3 cellular contexts compared by ENCODE assay signal in the genomic region with DNA sequence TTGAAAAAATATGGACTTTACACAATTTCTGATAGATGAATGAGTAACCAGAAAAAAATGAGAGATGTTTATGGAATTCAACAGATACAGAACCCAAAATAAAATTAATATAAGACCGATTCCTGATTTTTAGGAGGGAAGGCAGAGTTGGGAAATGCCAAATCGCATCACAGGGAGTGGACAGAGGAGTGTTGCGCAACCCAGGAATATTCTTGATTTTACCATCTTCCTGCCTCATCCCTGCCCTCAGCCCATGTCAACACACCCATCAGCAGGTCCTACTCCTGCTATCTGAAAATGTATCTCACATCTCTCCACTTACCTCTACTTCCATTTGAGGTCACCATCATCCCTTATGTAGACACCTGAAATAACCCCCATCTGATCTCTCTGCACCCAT.
TF ChIP-seq lines count a peak whose summit lies in the region.

No MANE protein-coding gene starts in this region.

TF ChIP-seq in IMR-90, 13 proteins besides CTCF, POLR2A, EP300 and RAD21:
- TF ChIP-seq MXI1 (IDR thresholded peaks at IDR 0.05; ENCODE audit: borderline replicate concordance, low read depth, low read length) (no peak), CEBPB (IDR thresholded peaks at IDR 0.05; ENCODE audit: low read depth, low read length) (peak; percentile 81)

TF ChIP-seq in K562, 482 proteins besides CTCF, POLR2A, EP300 and RAD21:
- TF ChIP-seq ZNF175 (CRISPR knock-in tag; IDR thresholded peaks at IDR 0.05; ENCODE audit: low read depth): no peak
- peak; percentile 40; the same call in 1 of the 2 replicates for TF ChIP-seq CEBPB (tag; IDR thresholded peaks at IDR 0.05)
- TF ChIP-seq BRF1 (IDR thresholded peaks at IDR 0.05; ENCODE audit: borderline replicate concordance, extremely low read depth, insufficient read length): no peak
- no peak for TF ChIP-seq OTX1 (CRISPR knock-in tag; IDR thresholded peaks at IDR 0.05)
- no peak for TF ChIP-seq RBM22 (IDR thresholded peaks at IDR 0.05; ENCODE audit: low read depth, low read length, poor library complexity, severe bottlenecking)
- TF ChIP-seq, protein P1, sequence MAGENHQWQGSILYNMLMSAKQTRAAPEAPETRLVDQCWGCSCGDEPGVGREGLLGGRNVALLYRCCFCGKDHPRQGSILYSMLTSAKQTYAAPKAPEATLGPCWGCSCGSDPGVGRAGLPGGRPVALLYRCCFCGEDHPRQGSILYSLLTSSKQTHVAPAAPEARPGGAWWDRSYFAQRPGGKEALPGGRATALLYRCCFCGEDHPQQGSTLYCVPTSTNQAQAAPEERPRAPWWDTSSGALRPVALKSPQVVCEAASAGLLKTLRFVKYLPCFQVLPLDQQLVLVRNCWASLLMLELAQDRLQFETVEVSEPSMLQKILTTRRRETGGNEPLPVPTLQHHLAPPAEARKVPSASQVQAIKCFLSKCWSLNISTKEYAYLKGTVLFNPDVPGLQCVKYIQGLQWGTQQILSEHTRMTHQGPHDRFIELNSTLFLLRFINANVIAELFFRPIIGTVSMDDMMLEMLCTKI (IDR thresholded peaks at IDR 0.05; ENCODE audit: partially characterized antibody): no peak
- TF ChIP-seq, protein P2, sequence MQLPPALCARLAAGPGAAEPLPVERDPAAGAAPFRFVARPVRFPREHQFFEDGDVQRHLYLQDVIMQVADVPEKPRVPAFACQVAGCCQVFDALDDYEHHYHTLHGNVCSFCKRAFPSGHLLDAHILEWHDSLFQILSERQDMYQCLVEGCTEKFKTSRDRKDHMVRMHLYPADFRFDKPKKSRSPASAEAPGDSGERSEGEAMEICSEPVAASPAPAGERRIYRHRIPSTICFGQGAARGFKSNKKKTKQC (CRISPR knock-in tag; IDR thresholded peaks at IDR 0.05): no peak
- TF ChIP-seq, protein P3, sequence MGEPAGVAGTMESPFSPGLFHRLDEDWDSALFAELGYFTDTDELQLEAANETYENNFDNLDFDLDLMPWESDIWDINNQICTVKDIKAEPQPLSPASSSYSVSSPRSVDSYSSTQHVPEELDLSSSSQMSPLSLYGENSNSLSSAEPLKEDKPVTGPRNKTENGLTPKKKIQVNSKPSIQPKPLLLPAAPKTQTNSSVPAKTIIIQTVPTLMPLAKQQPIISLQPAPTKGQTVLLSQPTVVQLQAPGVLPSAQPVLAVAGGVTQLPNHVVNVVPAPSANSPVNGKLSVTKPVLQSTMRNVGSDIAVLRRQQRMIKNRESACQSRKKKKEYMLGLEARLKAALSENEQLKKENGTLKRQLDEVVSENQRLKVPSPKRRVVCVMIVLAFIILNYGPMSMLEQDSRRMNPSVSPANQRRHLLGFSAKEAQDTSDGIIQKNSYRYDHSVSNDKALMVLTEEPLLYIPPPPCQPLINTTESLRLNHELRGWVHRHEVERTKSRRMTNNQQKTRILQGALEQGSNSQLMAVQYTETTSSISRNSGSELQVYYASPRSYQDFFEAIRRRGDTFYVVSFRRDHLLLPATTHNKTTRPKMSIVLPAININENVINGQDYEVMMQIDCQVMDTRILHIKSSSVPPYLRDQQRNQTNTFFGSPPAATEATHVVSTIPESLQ (CRISPR knock-in tag; IDR thresholded peaks at IDR 0.05): no peak
- TF ChIP-seq CEBPG (CRISPR knock-in tag; IDR thresholded peaks at IDR 0.05): no peak
- peak in 1 of 2 experiments; percentile 79; a peak in 2 of 4 replicates for TF ChIP-seq CEBPG (tag; conservative IDR thresholded peaks at IDR 0.05 in 1 of 2, IDR thresholded peaks at IDR 0.05 in 1 of 2)
- no peak for TF ChIP-seq SLC30A9 (CRISPR knock-in tag; IDR thresholded peaks at IDR 0.05)
- no peak for TF ChIP-seq SUPT5H (IDR thresholded peaks at IDR 0.05)

TF ChIP-seq in H1, 55 proteins besides CTCF, POLR2A, EP300 and RAD21:
- TF ChIP-seq HDAC6 (IDR thresholded peaks at IDR 0.05; ENCODE audit: low read depth, low read length) (no peak), ZNF274 (IDR thresholded peaks at IDR 0.05; ENCODE audit: borderline replicate concordance, extremely low read depth, low read length) (no peak), SIN3A (conservative IDR thresholded peaks at IDR 0.05 in 1 of 2, IDR thresholded peaks at IDR 0.05 in 1 of 2; ENCODE audit: low read depth in 1 of 2, low read length in 2 of 2) (no peak), BCL11A (IDR thresholded peaks at IDR 0.05; ENCODE audit: low read depth in 2 of 2, low read length in 2 of 2) (no peak), SP2 (IDR thresholded peaks at IDR 0.05; ENCODE audit: low read length) (no peak), BACH1 (IDR thresholded peaks at IDR 0.05; ENCODE audit: low read length) (no peak), CEBPB (IDR thresholded peaks at IDR 0.05; ENCODE audit: low read depth, low read length) (peak; percentile 91)
TF ChIP-seq in H1: peak in this region for 1.
